In genomic region chr18:50398947-50399346, GRCh38 we compare ENCODE assay signal across 19 cellular contexts. TPM values are rescaled to one million over a fixed set of nuclear protein-coding genes. Genes with fewer than 3 reads are reported as not detected.
DNase-seq lines count a peak whose midpoint lies in the region; ATAC-seq and TF ChIP-seq lines count a peak whose summit lies in the region.
"Had no signal": no experiment of that assay in that cellular context is flagged by ENCODE, and none has a peak within 500 bp of the region (broad histone marks: within the 10 kb centered on the region; RNA-seq: fewer than 3 reads in every experiment).

No MANE protein-coding gene starts in this region.

- no peaks in the 10 kb centered on the region for H3K9me3 Mint-ChIP-seq in type B pancreatic cell

- ATAC-seq in T-helper 17 cell = no peak
- ATAC-seq: HCT116, Panc1 had no signal

- peaks cover 27% of the 10 kb centered on the region for H3K27me3 ChIP-seq in HUES6 (ENCODE audit: control insufficient read depth, insufficient read depth, low read length)
- H3K27me3 ChIP-seq in effector memory CD4-positive, alpha-beta T cell (replicated peaks; ENCODE audit: control insufficient read depth, insufficient read depth, low read length, poor library complexity, severe bottlenecking) = peaks cover 5% of the 10 kb centered on the region
- H3K27me3 ChIP-seq: BLaER1 had no signal

- no peaks in the 10 kb centered on the region for H3K9me3 ChIP-seq in HUES6 (ENCODE audit: control insufficient read depth, insufficient read depth, low read depth, low read length)
- no peaks in the 10 kb centered on the region for H3K9me3 ChIP-seq in T-helper 17 cell (ENCODE audit: control insufficient read depth, low read length, poor library complexity, severe bottlenecking)
- no peaks in the 10 kb centered on the region for H3K9me3 ChIP-seq in effector memory CD4-positive, alpha-beta T cell (ENCODE audit: control insufficient read depth, low read length)
- H3K9me3 ChIP-seq: BLaER1 had no signal

- H3K4me1 Mint-ChIP-seq in T-helper 17 cell = peaks cover 13% of the 10 kb centered on the region
- H3K4me1 Mint-ChIP-seq in type B pancreatic cell (ENCODE audit: unreplicated experiment) = peaks cover 27% of the 10 kb centered on the region
- H3K4me1 Mint-ChIP-seq: CD8-positive, alpha-beta memory T cell had no signal

- H3K36me3 ChIP-seq in HUES6 (ENCODE audit: control insufficient read depth, insufficient read depth, low read length) = peaks cover 6% of the 10 kb centered on the region
- no peaks in the 10 kb centered on the region for H3K36me3 ChIP-seq in effector memory CD4-positive, alpha-beta T cell (ENCODE audit: control insufficient read depth, insufficient read depth, low read length)

- peak overlapping the region; percentile 53; the same call in 1 of the 2 replicates for H3K4me3 ChIP-seq in HUES6 (ENCODE audit: low read depth, low read length)
- H3K4me3 ChIP-seq in effector memory CD4-positive, alpha-beta T cell (ENCODE audit: insufficient read depth, low read depth, low read length, poor library complexity, severe bottlenecking) = no peak overlapping the region
- H3K4me3 ChIP-seq: BLaER1 had no signal

- no peak overlapping the region for H3K27ac ChIP-seq in HUES6 (ENCODE audit: low read depth, low read length)
- H3K27ac ChIP-seq in effector memory CD4-positive, alpha-beta T cell (ENCODE audit: insufficient read depth, low read length, poor library complexity, severe bottlenecking) = no peak overlapping the region
- H3K27ac ChIP-seq: BLaER1 had no signal

- DNase-seq in T-helper 17 cell = no peak
- peak; percentile 21 for DNase-seq in iPS-NIHi7 (ENCODE audit: extremely low spot score)
- DNase-seq in type B pancreatic cell (ENCODE audit: extremely low spot score, unreplicated experiment) = no peak
- no peak for DNase-seq in activated naive CD4-positive, alpha-beta T cell treated with Interleukin-2 at 50 U/mL for 16 hours
- no peak for DNase-seq in effector memory CD4-positive, alpha-beta T cell
- no peak for DNase-seq in Kasumi-1 (lab: John Stamatoyannopoulos, UW)
- DNase-seq: CD8-positive, alpha-beta memory T cell; DND-41; GF-D8; KG1; NCI-H1092 treated with DMSO at 0.1 percent for 48 hours; NCI-H187; NCI-H446 treated with DMSO at 0.1 percent for 48 hours; NCI-H82; Right ventricle myocardium superior had no signal

- H3K4me1 ChIP-seq in HUES6 (ENCODE audit: control insufficient read depth, insufficient read depth, low read length) = peaks cover 59% of the 10 kb centered on the region
- H3K4me1 ChIP-seq in effector memory CD4-positive, alpha-beta T cell (ENCODE audit: control insufficient read depth, insufficient read depth, low read length, poor library complexity, severe bottlenecking) = no peaks in the 10 kb centered on the region

- H3K36me3 Mint-ChIP-seq in T-helper 17 cell (ENCODE audit: low read depth) (peaks cover 9% of the 10 kb centered on the region), type B pancreatic cell (peaks cover 4% of the 10 kb centered on the region)
- H3K36me3 Mint-ChIP-seq: CD8-positive, alpha-beta memory T cell had no signal

- H3K27ac Mint-ChIP-seq in T-helper 17 cell (peak overlapping the region; percentile 24), type B pancreatic cell (no peak overlapping the region)
- H3K27ac Mint-ChIP-seq: CD8-positive, alpha-beta memory T cell had no signal

- peak overlapping the region; percentile 6 for H3K9ac ChIP-seq in HUES6 (ENCODE audit: low read length)
- H3K9ac ChIP-seq: BLaER1 had no signal

- H3K4me3 Mint-ChIP-seq in T-helper 17 cell (no peak overlapping the region), type B pancreatic cell (peak overlapping the region; percentile 75)
- H3K4me3 Mint-ChIP-seq: CD8-positive, alpha-beta memory T cell had no signal

- no peak for TF ChIP-seq CTCF in type B pancreatic cell (conservative IDR thresholded peaks at IDR 0.05)

- H3K27me3 Mint-ChIP-seq in T-helper 17 cell = peaks cover 49% of the 10 kb centered on the region
- peaks cover 7% of the 10 kb centered on the region for H3K27me3 Mint-ChIP-seq in type B pancreatic cell

RNA-seq across cellular contexts. Expression of gene SKA1, which starts 24.1 kb away (rescaled TPM):
- total RNA-seq in T-helper 17 cell (under 1 TPM; 0.27 to 0.39 TPM), type B pancreatic cell (ENCODE audit: low replicate concordance) (5.7 and 14.0 TPM in 2 replicates)
